ENCODE assay signal across 1 cellular context in the genomic region with DNA sequence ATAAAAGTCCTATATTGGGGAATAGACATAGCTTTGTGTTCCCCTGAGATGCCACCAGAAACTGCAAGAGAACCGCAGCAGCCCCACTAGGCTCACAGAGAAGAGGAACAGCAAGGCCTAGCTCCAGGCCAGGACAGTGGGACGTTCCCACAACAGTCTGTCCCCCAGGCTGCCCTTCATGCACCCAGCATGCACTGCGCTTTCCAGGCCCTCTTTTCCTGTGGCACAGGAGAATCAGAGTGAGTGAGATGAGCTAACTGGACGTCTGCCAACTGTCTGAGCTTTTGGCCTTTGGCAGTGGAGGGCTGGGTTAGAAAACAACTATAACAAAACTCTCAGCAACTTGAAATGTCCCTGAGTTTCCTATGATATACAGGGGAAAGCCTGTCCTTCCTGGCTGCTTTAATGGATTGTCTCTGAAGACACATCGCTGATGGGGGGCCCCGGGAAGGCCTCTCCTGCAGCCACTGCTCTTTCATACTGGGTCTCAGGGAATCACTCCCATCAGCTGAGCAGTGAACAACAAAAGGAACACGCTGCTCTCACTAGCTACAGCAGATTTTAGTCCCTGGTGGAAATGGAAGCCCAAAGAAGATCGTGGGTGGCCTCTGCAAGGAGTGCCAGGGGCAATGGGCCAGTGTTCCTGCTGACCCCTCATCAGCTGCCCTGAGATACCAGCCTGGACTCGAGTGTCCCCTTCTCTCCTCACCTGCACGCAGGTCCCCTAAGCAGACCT.
TF ChIP-seq lines count a peak whose summit lies in the region.

No MANE protein-coding gene starts in this region.

TF ChIP-seq in SK-N-SH, 30 proteins besides CTCF, POLR2A, EP300 and RAD21 (continued from another document):
- TF ChIP-seq, protein P1, sequence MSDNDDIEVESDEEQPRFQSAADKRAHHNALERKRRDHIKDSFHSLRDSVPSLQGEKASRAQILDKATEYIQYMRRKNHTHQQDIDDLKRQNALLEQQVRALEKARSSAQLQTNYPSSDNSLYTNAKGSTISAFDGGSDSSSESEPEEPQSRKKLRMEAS (IDR thresholded peaks at IDR 0.05; ENCODE audit: low read depth), result no peak
- TF ChIP-seq TCF12 (IDR thresholded peaks at IDR 0.05) (no peak), SIN3A (IDR thresholded peaks at IDR 0.05; ENCODE audit: borderline replicate concordance, low read depth, low read length) (0 out of 2 replicates have a peak, but pooled peaks have one; percentile 30), USF1 (IDR thresholded peaks at IDR 0.05; ENCODE audit: borderline replicate concordance, low read depth) (no peak), JUND (IDR thresholded peaks at IDR 0.05) (no peak), NFIC (IDR thresholded peaks at IDR 0.05; ENCODE audit: borderline replicate concordance) (peak; percentile 82), PBX3 (IDR thresholded peaks at IDR 0.05) (no peak), MXI1 (IDR thresholded peaks at IDR 0.05; ENCODE audit: low read depth, low read length) (0 out of 2 replicates have a peak, but pooled peaks have one; percentile 23)
- TF ChIP-seq, protein P2, sequence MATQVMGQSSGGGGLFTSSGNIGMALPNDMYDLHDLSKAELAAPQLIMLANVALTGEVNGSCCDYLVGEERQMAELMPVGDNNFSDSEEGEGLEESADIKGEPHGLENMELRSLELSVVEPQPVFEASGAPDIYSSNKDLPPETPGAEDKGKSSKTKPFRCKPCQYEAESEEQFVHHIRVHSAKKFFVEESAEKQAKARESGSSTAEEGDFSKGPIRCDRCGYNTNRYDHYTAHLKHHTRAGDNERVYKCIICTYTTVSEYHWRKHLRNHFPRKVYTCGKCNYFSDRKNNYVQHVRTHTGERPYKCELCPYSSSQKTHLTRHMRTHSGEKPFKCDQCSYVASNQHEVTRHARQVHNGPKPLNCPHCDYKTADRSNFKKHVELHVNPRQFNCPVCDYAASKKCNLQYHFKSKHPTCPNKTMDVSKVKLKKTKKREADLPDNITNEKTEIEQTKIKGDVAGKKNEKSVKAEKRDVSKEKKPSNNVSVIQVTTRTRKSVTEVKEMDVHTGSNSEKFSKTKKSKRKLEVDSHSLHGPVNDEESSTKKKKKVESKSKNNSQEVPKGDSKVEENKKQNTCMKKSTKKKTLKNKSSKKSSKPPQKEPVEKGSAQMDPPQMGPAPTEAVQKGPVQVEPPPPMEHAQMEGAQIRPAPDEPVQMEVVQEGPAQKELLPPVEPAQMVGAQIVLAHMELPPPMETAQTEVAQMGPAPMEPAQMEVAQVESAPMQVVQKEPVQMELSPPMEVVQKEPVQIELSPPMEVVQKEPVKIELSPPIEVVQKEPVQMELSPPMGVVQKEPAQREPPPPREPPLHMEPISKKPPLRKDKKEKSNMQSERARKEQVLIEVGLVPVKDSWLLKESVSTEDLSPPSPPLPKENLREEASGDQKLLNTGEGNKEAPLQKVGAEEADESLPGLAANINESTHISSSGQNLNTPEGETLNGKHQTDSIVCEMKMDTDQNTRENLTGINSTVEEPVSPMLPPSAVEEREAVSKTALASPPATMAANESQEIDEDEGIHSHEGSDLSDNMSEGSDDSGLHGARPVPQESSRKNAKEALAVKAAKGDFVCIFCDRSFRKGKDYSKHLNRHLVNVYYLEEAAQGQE (IDR thresholded peaks at IDR 0.05; ENCODE audit: low read depth, low read length), result no peak
TF ChIP-seq in SK-N-SH: peak in this region for 5.
